Comparison of ENCODE assay signal across 8 cellular contexts in genomic region chr5:33997331-33997983, GRCh38. TPM values are rescaled to one million over a fixed set of nuclear protein-coding genes. Genes with fewer than 3 reads are reported as not detected.
DNase-seq lines count a peak whose midpoint lies in the region; ATAC-seq and TF ChIP-seq lines count a peak whose summit lies in the region.

No MANE protein-coding gene starts in this region.

- ATAC-seq in GM21723 (IDR thresholded peaks at IDR 0.05; ENCODE audit: unreplicated experiment): peak; percentile 77

- no peaks in the 10 kb centered on the region for H3K36me3 ChIP-seq in colonic mucosa
- H3K36me3 ChIP-seq in tibial nerve: peaks cover 0 to 26% (median 0%) of the 10 kb centered on the region in 3 donors

- H3K4me1 ChIP-seq in colonic mucosa (no peaks in the 10 kb centered on the region), tibial nerve (peaks cover 0 to 17% (median 2%) of the 10 kb centered on the region in 4 donors)

- peak in 1 of 2 donors; percentile 60 for TF ChIP-seq EP300 in tibial nerve (IDR thresholded peaks at IDR 0.05)

- no peak for TF ChIP-seq POLR2A in lower leg skin (IDR thresholded peaks at IDR 0.05)
- no peak for TF ChIP-seq POLR2A in tibial nerve (IDR thresholded peaks at IDR 0.05)

- intact Hi-C loops in colonic mucosa (cut with DNase I): loop anchor here (10.0 kb wide), 1 partner anchor 457 kb away; no protein-coding TSS in a partner anchor
- intact Hi-C loops in lower leg skin (cut with DNase I; ENCODE audit: low total_unique reads): no loop called here

- H3K9ac ChIP-seq in colonic mucosa (ENCODE audit: low read depth in 2 of 2, low read length in 2 of 2): no peak overlapping the region

- WGBS in lower leg skin, 2 donors: 22 to 25% methylated on average over 6 of the region's 6 CpGs
- WGBS in tibial nerve, 2 donors: 34 to 36% methylated on average over 6 of the region's 6 CpGs

- no peak overlapping the region for H3K4me3 ChIP-seq in LNCaP clone FGC (ENCODE audit: low read depth, low read length)
- no peak overlapping the region for H3K4me3 ChIP-seq in colonic mucosa
- no peak overlapping the region for H3K4me3 ChIP-seq in lower leg skin (ENCODE audit: low read depth, poor library complexity, severe bottlenecking)
- H3K4me3 ChIP-seq in tibial nerve: no peak overlapping the region

- H3K27me3 ChIP-seq in colonic mucosa (no peaks in the 10 kb centered on the region), tibial nerve (no peaks in the 10 kb centered on the region)

- peak; percentile 38 to 73 (median 69) for DNase-seq in NCI-H1417 (lab: John Stamatoyannopoulos, UW)
- DNase-seq in NCI-H1417 treated with DMSO at 0.1 percent for 48 hours (lab: John Stamatoyannopoulos, UW): no peak
- DNase-seq in LNCaP clone FGC (ENCODE audit: low read depth): peak; percentile 93
- DNase-seq in RPMI8226: peak; percentile 38
- DNase-seq in colonic mucosa: peak; percentile 55
- peak; percentile 61 to 90 for DNase-seq in lower leg skin (ENCODE audit: low spot score in 2 of 2)
- peak; percentile 31 to 78 for DNase-seq in tibial nerve (ENCODE audit: low spot score in 2 of 2)

- TF ChIP-seq CTCF in LNCaP clone FGC (IDR thresholded peaks at IDR 0.05; ENCODE audit: control insufficient read depth, extremely low read depth, insufficient read depth) (peak; percentile 73), colonic mucosa (IDR thresholded peaks at IDR 0.05) (peak; percentile 57), lower leg skin (IDR thresholded peaks at IDR 0.05) (no peak), tibial nerve (IDR thresholded peaks at IDR 0.05) (peak; percentile 39 to 60 (median 49))

- H3K9me3 ChIP-seq in colonic mucosa (no peaks in the 10 kb centered on the region), tibial nerve (no peaks in the 10 kb centered on the region)

- H3K27ac ChIP-seq in colonic mucosa (no peak overlapping the region), tibial nerve (peak overlapping the region in 1 of 4 donors; percentile 24)

RNA-seq across cellular contexts. Expression of gene AMACR, which starts 10.4 kb away (rescaled TPM):
- total RNA-seq in colonic mucosa: 10 to 100 TPM; 50.3 to 67.9 TPM
- 10 to 100 TPM; 13.7 to 24.9 (median 15.4) TPM for total RNA-seq in lower leg skin
- total RNA-seq in tibial nerve: 10 to 100 TPM in 1 of 4 donors, 1 to 10 TPM in 3; 3.7 to 10.7 (median 7.5) TPM

RNA-seq across cellular contexts. Expression of gene SLC45A2, which starts 13.0 kb away (rescaled TPM):
- total RNA-seq in colonic mucosa: under 1 TPM in 1 of 2 donors, not detected in 1; 0.32 TPM
- 1 to 10 TPM in 3 of 4 donors, under 1 TPM in 1; 0.80 to 2.1 (median 1.3) TPM for total RNA-seq in lower leg skin
- not detected for total RNA-seq in tibial nerve

RNA-seq across cellular contexts. Expression of gene C1QTNF3, which starts 45.6 kb away (rescaled TPM):
- total RNA-seq in colonic mucosa: 1 to 10 TPM; 2.7 to 4.6 TPM
- total RNA-seq in lower leg skin: 10 to 100 TPM in 1 of 4 donors, 1 to 10 TPM in 3; 3.3 to 14.9 (median 7.4) TPM
- total RNA-seq in tibial nerve: 1 to 10 TPM; 5.0 to 9.4 (median 7.0) TPM

Comparison
In these comparisons a context has a peak if more than half of its experiments do, and no peak if none do; other contexts are left out.
1. CTCF ChIP-seq: peak in LNCaP clone FGC (single experiment), colonic mucosa (single experiment) and tibial nerve (5 of 5); none in lower leg skin (0 of 3).